Comparison of ENCODE assay signal across 20 cellular contexts in genomic region chr1:113950908-113951307, GRCh38. TPM values are rescaled to one million over a fixed set of nuclear protein-coding genes. Genes with fewer than 3 reads are reported as not detected.
DNase-seq lines count a peak whose midpoint lies in the region; ATAC-seq, FAIRE-seq and TF ChIP-seq lines count a peak whose summit lies in the region.
"Had no signal": no experiment of that assay in that cellular context is flagged by ENCODE, and none has a peak within 500 bp of the region (broad histone marks: within the 10 kb centered on the region; RNA-seq: fewer than 3 reads in every experiment).

No MANE protein-coding gene starts in this region.

- H3K27me3 Mint-ChIP-seq in natural killer cell (ENCODE audit: low read depth in 2 of 2), result no peaks in the 10 kb centered on the region
- no peaks in the 10 kb centered on the region for H3K27me3 Mint-ChIP-seq in natural killer cell treated with Interleukin-12 subunit alpha and Interleukin-12 subunit beta and Interleukin-15 and Interleukin-18, amount 100 ng/mL, for 72 hours
- H3K27me3 Mint-ChIP-seq in activated CD8-positive, alpha-beta memory T cell treated with anti-CD3 and anti-CD28 coated beads, Interleukin-2, amount 10 ng/mL, durations not matched to agents 7 days and 5 days, result no peaks in the 10 kb centered on the region
- H3K27me3 Mint-ChIP-seq in stimulated activated naive B cell treated with anti-CD40 and anti-IgM and Interleukin-4, amounts not matched to agents 10 μg/mL and 1 μg/mL and 100 μg/mL, for 72 hours, result no peaks in the 10 kb centered on the region
- H3K27me3 Mint-ChIP-seq: CD4-positive, alpha-beta memory T cell had no signal

- no peak overlapping the region for H2AFZ ChIP-seq in GM12878 (ENCODE audit: control insufficient read depth, low read depth, low read length)

- no TSS peak for BruUV-seq in GM12878 (replicated peaks; lab: Mats Ljungman, UMichigan)

- SMC1A ChIA-PET in GM12878 (lab: Charles Lee; ENCODE audit: uncharacterized antibody, unreplicated experiment), result interaction anchor here (0.8 to 6.4 kb wide), 4 partner anchors 8 to 116 kb away, joined by 3 to 99 read pairs (median 6); no protein-coding TSS in a partner anchor

- peak overlapping the region; percentile 4 for H3K4me3 Mint-ChIP-seq in natural killer cell
- H3K4me3 Mint-ChIP-seq in natural killer cell treated with Interleukin-12 subunit alpha and Interleukin-12 subunit beta and Interleukin-15 and Interleukin-18, amount 100 ng/mL, for 72 hours, result no peak overlapping the region
- H3K4me3 Mint-ChIP-seq in activated CD8-positive, alpha-beta memory T cell treated with anti-CD3 and anti-CD28 coated beads, Interleukin-2, amount 10 ng/mL, durations not matched to agents 7 days and 5 days, result no peak overlapping the region
- no peak overlapping the region for H3K4me3 Mint-ChIP-seq in stimulated activated naive B cell treated with anti-CD40 and anti-IgM and Interleukin-4, amounts not matched to agents 10 μg/mL and 1 μg/mL and 100 μg/mL, for 72 hours

- no peaks in the 10 kb centered on the region for H3K9me3 Mint-ChIP-seq in natural killer cell
- H3K9me3 Mint-ChIP-seq in natural killer cell treated with Interleukin-12 subunit alpha and Interleukin-12 subunit beta and Interleukin-15 and Interleukin-18, amount 100 ng/mL, for 72 hours, result no peaks in the 10 kb centered on the region
- no peaks in the 10 kb centered on the region for H3K9me3 Mint-ChIP-seq in activated CD8-positive, alpha-beta memory T cell treated with anti-CD3 and anti-CD28 coated beads, Interleukin-2, amount 10 ng/mL, durations not matched to agents 7 days and 5 days (ENCODE audit: low read depth)
- H3K9me3 Mint-ChIP-seq in stimulated activated naive B cell treated with anti-CD40 and anti-IgM and Interleukin-4, amounts not matched to agents 10 μg/mL and 1 μg/mL and 100 μg/mL, for 72 hours, result no peaks in the 10 kb centered on the region
- H3K9me3 Mint-ChIP-seq: CD4-positive, alpha-beta memory T cell had no signal

- H4K20me1 ChIP-seq in GM12878 (ENCODE audit: control insufficient read depth, insufficient read depth), result no peaks in the 10 kb centered on the region; the same call in 1 of the 2 replicates

- CTCF ChIA-PET in GM12878 (lab: Yijun Ruan, JAX), result interaction anchor here (1.6 to 1.9 kb wide), 2 partner anchors 115 to 117 kb away, joined by 4 to 9 read pairs; no protein-coding TSS in a partner anchor
- CTCF ChIA-PET in activated CD8-positive, alpha-beta memory T cell treated with anti-CD3 and anti-CD28 coated beads, Interleukin-2, amount 10 ng/mL, durations not matched to agents 7 days and 5 days (lab: Charles Lee), result interaction anchor here (1.1 to 1.6 kb wide), 3 partner anchors 10 to 23 kb away, joined by 3 to 5 read pairs (median 4); partner anchors contain the start of gene HIPK1

- H3K4me2 ChIP-seq in GM12878 (ENCODE audit: control insufficient read depth, insufficient read depth), result no peak overlapping the region
- H3K4me2 ChIP-seq: SK-N-SH had no signal

- no peak for ATAC-seq in natural killer cell
- no peak for ATAC-seq in natural killer cell treated with Interleukin-12 subunit alpha and Interleukin-12 subunit beta and Interleukin-15 and Interleukin-18, amount 100 ng/mL, for 72 hours
- ATAC-seq in GM12878, result no peak
- ATAC-seq in activated CD8-positive, alpha-beta memory T cell treated with anti-CD3 and anti-CD28 coated beads, Interleukin-2, amount 10 ng/mL, durations not matched to agents 7 days and 5 days, result no peak
- no peak for ATAC-seq in stimulated activated naive B cell treated with anti-CD40 and anti-IgM and Interleukin-4, amounts not matched to agents 10 μg/mL and 1 μg/mL and 100 μg/mL, for 72 hours (replicated peaks)

- in situ Hi-C loops in GM12878 (cut with MboI), result no loop called here

- DNase-seq in natural killer cell (no peak), GM12878 (ENCODE audit: low read depth, low spot score) (no peak)
- DNase-seq in natural killer cell treated with Interleukin-12 subunit alpha and Interleukin-12 subunit beta and Interleukin-15 and Interleukin-18, amount 100 ng/mL, for 72 hours (ENCODE audit: low spot score), result no peak
- DNase-seq in activated CD8-positive, alpha-beta memory T cell treated with anti-CD3 and anti-CD28 coated beads, Interleukin-2, amount 10 ng/mL, durations not matched to agents 7 days and 5 days, result no peak
- no peak for DNase-seq in stimulated activated naive B cell treated with anti-CD40 and anti-IgM and Interleukin-4, amounts not matched to agents 10 μg/mL and 1 μg/mL and 100 μg/mL, for 72 hours
- DNase-seq: Calu3; CD4-positive, alpha-beta memory T cell; DMS153; GOT3; HCEC 1CT; KG1; NCI-H1092; NCI-H1436; NCI-H1930; NCI-H510A; SHP77 treated with DMSO at 0.1 percent for 48 hours; SK-N-SH had no signal

- WGBS in GM12878 (ENCODE audit: insufficient coverage, insufficient replicate concordance, low lambda C conversion rate, missing lambda C conversion rate), result 100% methylated on average over 1 of the region's 1 CpG

- peaks cover 61 to 70% of the 10 kb centered on the region in 2 donors for H3K4me1 Mint-ChIP-seq in natural killer cell
- H3K4me1 Mint-ChIP-seq in natural killer cell treated with Interleukin-12 subunit alpha and Interleukin-12 subunit beta and Interleukin-15 and Interleukin-18, amount 100 ng/mL, for 72 hours (ENCODE audit: low read depth in 2 of 2), result peaks cover 32 to 45% of the 10 kb centered on the region in 2 donors
- peaks cover 50% of the 10 kb centered on the region for H3K4me1 Mint-ChIP-seq in activated CD8-positive, alpha-beta memory T cell treated with anti-CD3 and anti-CD28 coated beads, Interleukin-2, amount 10 ng/mL, durations not matched to agents 7 days and 5 days
- H3K4me1 Mint-ChIP-seq in stimulated activated naive B cell treated with anti-CD40 and anti-IgM and Interleukin-4, amounts not matched to agents 10 μg/mL and 1 μg/mL and 100 μg/mL, for 72 hours, result peaks cover 11 to 27% of the 10 kb centered on the region in 2 donors

- H3K79me2 ChIP-seq in GM12878 (ENCODE audit: control insufficient read depth, insufficient read depth, low read length), result peaks cover 29% of the 10 kb centered on the region

- FAIRE-seq in GM12878 (lab: Jason Lieb, UNC), result no peak
- FAIRE-seq: GM18507 had no signal

- peak overlapping the region in 1 of 2 donors; percentile 85 for H3K27ac Mint-ChIP-seq in natural killer cell
- H3K27ac Mint-ChIP-seq in natural killer cell treated with Interleukin-12 subunit alpha and Interleukin-12 subunit beta and Interleukin-15 and Interleukin-18, amount 100 ng/mL, for 72 hours, result peak overlapping the region in 1 of 2 donors; percentile 41
- no peak overlapping the region for H3K27ac Mint-ChIP-seq in activated CD8-positive, alpha-beta memory T cell treated with anti-CD3 and anti-CD28 coated beads, Interleukin-2, amount 10 ng/mL, durations not matched to agents 7 days and 5 days
- no peak overlapping the region for H3K27ac Mint-ChIP-seq in stimulated activated naive B cell treated with anti-CD40 and anti-IgM and Interleukin-4, amounts not matched to agents 10 μg/mL and 1 μg/mL and 100 μg/mL, for 72 hours

- TF ChIP-seq POLR2A in GM12878 (IDR thresholded peaks at IDR 0.05; ENCODE audit: low read depth, low read length), result no peak

- no peak for TF ChIP-seq RAD21 in GM12878 (IDR thresholded peaks at IDR 0.05; ENCODE audit: insufficient read depth, low read depth, low read length)

- H3K27ac ChIP-seq in GM12878 (ENCODE audit: control insufficient read depth, insufficient read depth), result no peak overlapping the region
- H3K27ac ChIP-seq: HL-60, RWPE1 had no signal

- H3K36me3 Mint-ChIP-seq in natural killer cell, result peaks cover 20% of the 10 kb centered on the region
- H3K36me3 Mint-ChIP-seq in natural killer cell treated with Interleukin-12 subunit alpha and Interleukin-12 subunit beta and Interleukin-15 and Interleukin-18, amount 100 ng/mL, for 72 hours, result peaks cover 10% of the 10 kb centered on the region
- peaks cover 41% of the 10 kb centered on the region for H3K36me3 Mint-ChIP-seq in activated CD8-positive, alpha-beta memory T cell treated with anti-CD3 and anti-CD28 coated beads, Interleukin-2, amount 10 ng/mL, durations not matched to agents 7 days and 5 days
- H3K36me3 Mint-ChIP-seq in stimulated activated naive B cell treated with anti-CD40 and anti-IgM and Interleukin-4, amounts not matched to agents 10 μg/mL and 1 μg/mL and 100 μg/mL, for 72 hours, result peaks cover 25 to 28% of the 10 kb centered on the region in 2 donors

- H3K9ac ChIP-seq in GM12878 (ENCODE audit: control insufficient read depth, insufficient read depth, low read length), result no peak overlapping the region
- H3K9ac ChIP-seq: SK-N-SH had no signal

- no peak overlapping the region for H3K4me3 ChIP-seq in GM12878

- POLR2A ChIA-PET in GM12878 (lab: Charles Lee), result no interaction called here

- RAD21 ChIA-PET in GM12878 (lab: Charles Lee; ENCODE audit: unreplicated experiment), result no interaction called here

- TF ChIP-seq EP300 in GM12878 (IDR thresholded peaks at IDR 0.05; ENCODE audit: borderline replicate concordance in 1 of 2, control insufficient read depth in 1 of 2, low read depth in 2 of 2, low read length in 2 of 2), result no peak

- H3K4me1 ChIP-seq in GM12878 (ENCODE audit: control insufficient read depth, insufficient read depth, low read length), result peaks cover 22% of the 10 kb centered on the region

- H3K36me3 ChIP-seq in GM12878 (ENCODE audit: control insufficient read depth in 2 of 2, insufficient read depth in 2 of 2, low read length in 1 of 2), result peaks cover 1 to 6% of the 10 kb centered on the region in 2 experiments

- TF ChIP-seq CTCF in natural killer cell (IDR thresholded peaks at IDR 0.05) (no peak), GM12878 (IDR thresholded peaks at IDR 0.05 in 2 of 3, conservative IDR thresholded peaks at IDR 0.05 in 1 of 3; ENCODE audit: control insufficient read depth in 2 of 3, extremely low read depth in 1 of 3, insufficient read depth in 1 of 3, low read depth in 3 of 3, low read length in 3 of 3) (no peak)

- no peaks in the 10 kb centered on the region for H3K9me3 ChIP-seq in GM12878 (replicated peaks; ENCODE audit: control insufficient read depth, insufficient read depth, low read length)
- H3K9me3 ChIP-seq: SK-N-SH had no signal

- H3K27me3 ChIP-seq in GM12878 (replicated peaks in 1 of 2; ENCODE audit: control insufficient read depth in 2 of 2, insufficient read depth in 2 of 2, low read length in 1 of 2), result no peaks in the 10 kb centered on the region

- intact Hi-C loops in natural killer cell (cut with micrococcal nuclease), result no loop called here
- intact Hi-C loops in GM12878 (cut with micrococcal nuclease; ENCODE audit: unreplicated experiment), result no loop called here

RNA-seq across cellular contexts. Expression of gene HIPK1, which starts 21.8 kb away (rescaled TPM):
- total RNA-seq in natural killer cell, result 100 to 1,000 TPM; 238 to 283 (median 261) TPM
- 100 to 1,000 TPM in 1 of 2 donors, 10 to 100 TPM in 1; 80.6 to 110 TPM for total RNA-seq in natural killer cell treated with Interleukin-12 subunit alpha and Interleukin-12 subunit beta and Interleukin-15 and Interleukin-18, amount 100 ng/mL, for 72 hours
- total RNA-seq in GM12878 (2013; cell fraction: nucleolus; rRNA removed), result 23.1 and 25.9 TPM in 2 replicates
- total RNA-seq in GM12878 (2014; rRNA removed), result 14.3 and 16.1 TPM in 2 replicates
- 10.4 and 11.6 TPM in 2 replicates for total RNA-seq in GM12878 (2014; rRNA removed; fragmentation: Illumina TruSeq; extraction: Trizol)
- 26.5 and 28.0 TPM in 2 replicates for total RNA-seq in GM12878 (2021)
- polyA plus RNA-seq in GM12878 (2011; ENCODE audit: low read depth), result 7.9 TPM
- 26.9 and 33.9 TPM in 2 replicates for polyA plus RNA-seq in GM12878 (2011; rRNA removed)
- polyA plus RNA-seq in GM12878 (2011; cell fraction: cytosol; rRNA removed), result 31.9 and 32.8 TPM in 2 replicates
- 34.9 and 47.6 TPM in 2 replicates for polyA plus RNA-seq in GM12878 (2011; cell fraction: nucleus; rRNA removed)
- 8.5 and 11.6 TPM in 2 replicates for polyA plus RNA-seq in GM12878 (2012)
- polyA plus RNA-seq in GM12878 (2014; fragmentation: Illumina TruSeq; extraction: Trizol), result 17.5 and 26.6 TPM in 2 replicates
- polyA plus RNA-seq in GM12878 (2014; fragmentation: Nextera tagmentation; extraction: Ambion mirVana), result 1 to 10 TPM; 4.2 to 4.5 TPM
- polyA plus RNA-seq in GM12878 (2014; rRNA removed), result 12.5 and 13.4 TPM in 2 replicates
- 1 to 10 TPM; 4.8 to 6.1 TPM for polyA plus RNA-seq in GM12878 (2016; fragmentation: Nextera tagmentation; extraction: Ambion mirVana)
- 113 and 122 TPM in 2 replicates for polyA minus RNA-seq in GM12878 (2011; rRNA and poly(A)+ RNA removed)
- 35.3 and 36.7 TPM in 2 replicates for polyA minus RNA-seq in GM12878 (2011; cell fraction: cytosol; rRNA and poly(A)+ RNA removed)
- polyA minus RNA-seq in GM12878 (2011; cell fraction: nucleus; rRNA and poly(A)+ RNA removed), result 24.9 and 29.2 TPM in 2 replicates
- 10 to 100 TPM; 90.4 to 97.9 TPM for total RNA-seq in activated CD8-positive, alpha-beta memory T cell treated with anti-CD3 and anti-CD28 coated beads, Interleukin-2, amount 10 ng/mL, durations not matched to agents 7 days and 5 days

RNA-seq across cellular contexts. Expression of gene OLFML3, which starts 28.4 kb away (rescaled TPM):
- under 1 TPM in 1 of 3 donors, not detected in 2; 0.16 TPM for total RNA-seq in natural killer cell
- 1 to 10 TPM in 1 of 2 donors, under 1 TPM in 1; 0.59 to 1.2 TPM for total RNA-seq in natural killer cell treated with Interleukin-12 subunit alpha and Interleukin-12 subunit beta and Interleukin-15 and Interleukin-18, amount 100 ng/mL, for 72 hours
- total RNA-seq in GM12878 (2013; cell fraction: nucleolus; rRNA removed), result not detected in 2 replicates
- not detected in 2 replicates for total RNA-seq in GM12878 (2014; rRNA removed)
- total RNA-seq in GM12878 (2014; rRNA removed; fragmentation: Illumina TruSeq; extraction: Trizol), result not detected in 2 replicates
- 0.11 TPM in 1 of 2 replicates, not detected in the other for total RNA-seq in GM12878 (2021)
- polyA plus RNA-seq in GM12878 (2011; ENCODE audit: low read depth), result not detected
- polyA plus RNA-seq in GM12878 (2011; rRNA removed), result not detected in 2 replicates
- 0.03 and 0.06 TPM in 2 replicates for polyA plus RNA-seq in GM12878 (2011; cell fraction: cytosol; rRNA removed)
- 0.12 TPM in 2 replicates for polyA plus RNA-seq in GM12878 (2011; cell fraction: nucleus; rRNA removed)
- polyA plus RNA-seq in GM12878 (2012), result not detected in 2 replicates
- 0.03 TPM in 1 of 2 replicates, not detected in the other for polyA plus RNA-seq in GM12878 (2014; fragmentation: Illumina TruSeq; extraction: Trizol)
- polyA plus RNA-seq in GM12878 (2014; fragmentation: Nextera tagmentation; extraction: Ambion mirVana), result not detected
- polyA plus RNA-seq in GM12878 (2014; rRNA removed), result not detected in 2 replicates
- not detected for polyA plus RNA-seq in GM12878 (2016; fragmentation: Nextera tagmentation; extraction: Ambion mirVana)
- 0.10 and 0.59 TPM in 2 replicates for polyA minus RNA-seq in GM12878 (2011; rRNA and poly(A)+ RNA removed)
- not detected in 2 replicates for polyA minus RNA-seq in GM12878 (2011; cell fraction: cytosol; rRNA and poly(A)+ RNA removed)
- 0.85 and 1.1 TPM in 2 replicates for polyA minus RNA-seq in GM12878 (2011; cell fraction: nucleus; rRNA and poly(A)+ RNA removed)
- under 1 TPM; 0.26 to 0.29 TPM for total RNA-seq in activated CD8-positive, alpha-beta memory T cell treated with anti-CD3 and anti-CD28 coated beads, Interleukin-2, amount 10 ng/mL, durations not matched to agents 7 days and 5 days
- total RNA-seq: Calu3 had no signal
- polyA plus RNA-seq: CD4-positive, alpha-beta memory T cell had no signal

RNA-seq across cellular contexts. Expression of gene DCLRE1B, which starts 45.8 kb away (rescaled TPM):
- total RNA-seq in natural killer cell (1 to 10 TPM; 5.5 to 6.8 (median 5.9) TPM), GM12878 (2014; rRNA removed) (13.5 and 13.8 TPM in 2 replicates), GM12878 (2014; rRNA removed; fragmentation: Illumina TruSeq; extraction: Trizol) (11.9 and 12.8 TPM in 2 replicates), GM12878 (2021) (13.6 and 14.3 TPM in 2 replicates)
- total RNA-seq in natural killer cell treated with Interleukin-12 subunit alpha and Interleukin-12 subunit beta and Interleukin-15 and Interleukin-18, amount 100 ng/mL, for 72 hours, result 10 to 100 TPM; 12.6 to 22.0 TPM
- total RNA-seq in GM12878 (2013; cell fraction: nucleolus; rRNA removed), result 4.6 and 5.2 TPM in 2 replicates
- 4.5 TPM for polyA plus RNA-seq in GM12878 (2011; ENCODE audit: low read depth)
- polyA plus RNA-seq in GM12878 (2011; rRNA removed) (5.5 and 7.4 TPM in 2 replicates), GM12878 (2014; fragmentation: Illumina TruSeq; extraction: Trizol) (13.3 and 15.6 TPM in 2 replicates), GM12878 (2014; fragmentation: Nextera tagmentation; extraction: Ambion mirVana) (1 to 10 TPM; 5.4 to 7.4 TPM), GM12878 (2014; rRNA removed) (10.3 and 13.0 TPM in 2 replicates), GM12878 (2016; fragmentation: Nextera tagmentation; extraction: Ambion mirVana) (10 to 100 TPM; 16.5 to 18.3 TPM)
- 9.8 and 10.6 TPM in 2 replicates for polyA plus RNA-seq in GM12878 (2011; cell fraction: cytosol; rRNA removed)
- polyA plus RNA-seq in GM12878 (2011; cell fraction: nucleus; rRNA removed), result 4.3 and 6.0 TPM in 2 replicates
- 6.1 and 6.2 TPM in 2 replicates for polyA plus RNA-seq in GM12878 (2012)
- 6.8 and 10.5 TPM in 2 replicates for polyA minus RNA-seq in GM12878 (2011; rRNA and poly(A)+ RNA removed)
- 5.6 and 7.2 TPM in 2 replicates for polyA minus RNA-seq in GM12878 (2011; cell fraction: cytosol; rRNA and poly(A)+ RNA removed)
- 2.3 and 5.5 TPM in 2 replicates for polyA minus RNA-seq in GM12878 (2011; cell fraction: nucleus; rRNA and poly(A)+ RNA removed)
- 10 to 100 TPM; 19.5 to 21.1 TPM for total RNA-seq in activated CD8-positive, alpha-beta memory T cell treated with anti-CD3 and anti-CD28 coated beads, Interleukin-2, amount 10 ng/mL, durations not matched to agents 7 days and 5 days

RNA-seq across cellular contexts. Expression of gene AP4B1, which starts 46.3 kb away (rescaled TPM):
- 10 to 100 TPM; 64.0 to 78.7 (median 77.6) TPM for total RNA-seq in natural killer cell
- 10 to 100 TPM; 40.4 to 76.0 TPM for total RNA-seq in natural killer cell treated with Interleukin-12 subunit alpha and Interleukin-12 subunit beta and Interleukin-15 and Interleukin-18, amount 100 ng/mL, for 72 hours
- 148 and 154 TPM in 2 replicates for total RNA-seq in GM12878 (2013; cell fraction: nucleolus; rRNA removed)
- 33.5 and 37.3 TPM in 2 replicates for total RNA-seq in GM12878 (2014; rRNA removed)
- 29.3 and 29.7 TPM in 2 replicates for total RNA-seq in GM12878 (2014; rRNA removed; fragmentation: Illumina TruSeq; extraction: Trizol)
- 23.8 and 30.7 TPM in 2 replicates for total RNA-seq in GM12878 (2021)
- 22.7 TPM for polyA plus RNA-seq in GM12878 (2011; ENCODE audit: low read depth)
- 61.0 and 77.0 TPM in 2 replicates for polyA plus RNA-seq in GM12878 (2011; rRNA removed)
- 39.0 and 42.6 TPM in 2 replicates for polyA plus RNA-seq in GM12878 (2011; cell fraction: cytosol; rRNA removed)
- 122 and 127 TPM in 2 replicates for polyA plus RNA-seq in GM12878 (2011; cell fraction: nucleus; rRNA removed)
- polyA plus RNA-seq in GM12878 (2012), result 23.5 and 25.9 TPM in 2 replicates
- polyA plus RNA-seq in GM12878 (2014; fragmentation: Illumina TruSeq; extraction: Trizol), result 36.7 and 44.0 TPM in 2 replicates
- polyA plus RNA-seq in GM12878 (2014; fragmentation: Nextera tagmentation; extraction: Ambion mirVana), result 10 to 100 TPM; 27.2 to 29.0 TPM
- polyA plus RNA-seq in GM12878 (2014; rRNA removed), result 31.2 and 40.7 TPM in 2 replicates
- 10 to 100 TPM; 32.6 to 38.1 TPM for polyA plus RNA-seq in GM12878 (2016; fragmentation: Nextera tagmentation; extraction: Ambion mirVana)
- 40.2 and 49.7 TPM in 2 replicates for polyA minus RNA-seq in GM12878 (2011; rRNA and poly(A)+ RNA removed)
- 14.0 and 22.0 TPM in 2 replicates for polyA minus RNA-seq in GM12878 (2011; cell fraction: cytosol; rRNA and poly(A)+ RNA removed)
- 26.4 and 37.2 TPM in 2 replicates for polyA minus RNA-seq in GM12878 (2011; cell fraction: nucleus; rRNA and poly(A)+ RNA removed)
- total RNA-seq in activated CD8-positive, alpha-beta memory T cell treated with anti-CD3 and anti-CD28 coated beads, Interleukin-2, amount 10 ng/mL, durations not matched to agents 7 days and 5 days, result 10 to 100 TPM; 57.3 to 61.8 TPM
